Comparison of ENCODE assay signal across 9 cellular contexts in genomic region chr7:65422670-65423069, GRCh38.
"Had no signal": no experiment of that assay in that cellular context is flagged by ENCODE, and none has a peak within 500 bp of the region (broad histone marks: within the 10 kb centered on the region; RNA-seq: fewer than 3 reads in every experiment).

No MANE protein-coding gene starts in this region.

- H3K4me3 ChIP-seq: GM23248, HAP-1 had no signal

- DNase-seq: GM23248, GOT3, H7, HFFc6, KG1 had no signal

- H3K36me3 Mint-ChIP-seq: IgD-negative memory B cell had no signal

- H3K4me1 Mint-ChIP-seq: IgD-negative memory B cell had no signal

- H3K27ac ChIP-seq: GM23248, HL-60 had no signal

- H3K27me3 Mint-ChIP-seq: IgD-negative memory B cell had no signal

- H3K9ac ChIP-seq: GM23248 had no signal

- H3K9me3 ChIP-seq: HAP-1 had no signal

- H3K4me3 Mint-ChIP-seq: HFFc6, IgD-negative memory B cell had no signal

- H3K27ac Mint-ChIP-seq: HFFc6, IgD-negative memory B cell had no signal

- H3K4me1 ChIP-seq: HAP-1 had no signal

- ATAC-seq: HCT116 had no signal

- H3K36me3 ChIP-seq: HAP-1 had no signal

- H2AFZ ChIP-seq: GM23248 had no signal
